In genomic region chr7:114718861-114719260, GRCh38 we compare ENCODE assay signal across 18 cellular contexts.
DNase-seq lines count a peak whose midpoint lies in the region; ATAC-seq and TF ChIP-seq lines count a peak whose summit lies in the region.
"Had no signal": no experiment of that assay in that cellular context is flagged by ENCODE, and none has a peak within 500 bp of the region (broad histone marks: within the 10 kb centered on the region; RNA-seq: fewer than 3 reads in every experiment).

No MANE protein-coding gene starts in this region.

- 82% methylated on average over 3 of the region's 3 CpGs for WGBS in esophagus muscularis mucosa

- no peak overlapping the region for H3K4me3 ChIP-seq in esophagus muscularis mucosa
- H3K4me3 ChIP-seq: skin epidermis, transverse colon had no signal

- DNase-seq in GM13976 (ENCODE audit: low spot score) (peak; percentile 9), SK-N-DZ (ENCODE audit: low spot score) (no peak), NCI-H2081 (lab: John Stamatoyannopoulos, UW) (no peak), esophagus muscularis mucosa (ENCODE audit: extremely low spot score) (no peak)
- DNase-seq: activated CD8-positive, alpha-beta memory T cell treated with anti-CD3 and anti-CD28 coated beads, Interleukin-2, amount 50 U/mL, for 4 hours; C1 segment of cervical spinal cord; H9; naive B cell; NCI-H146; NCI-H345; RPMI8226; transverse colon had no signal

- no peaks in the 10 kb centered on the region for H3K27me3 ChIP-seq in esophagus muscularis mucosa
- H3K27me3 ChIP-seq: transverse colon had no signal

- H3K4me1 ChIP-seq in esophagus muscularis mucosa: no peaks in the 10 kb centered on the region
- H3K4me1 ChIP-seq: parathyroid adenoma, transverse colon had no signal

- ATAC-seq in GM18519 (IDR thresholded peaks at IDR 0.05; ENCODE audit: low FRiP score, unreplicated experiment): peak; percentile 77
- ATAC-seq in HG02623 (IDR thresholded peaks at IDR 0.05; ENCODE audit: unreplicated experiment): peak; percentile 50
- ATAC-seq in HG03442 (IDR thresholded peaks at IDR 0.05; ENCODE audit: unreplicated experiment): peak; percentile 85
- ATAC-seq: esophagus mucosa had no signal

- TF ChIP-seq POLR2A in esophagus muscularis mucosa (IDR thresholded peaks at IDR 0.05; ENCODE audit: low read depth): no peak

- no peak for TF ChIP-seq CTCF in GM13976 (IDR thresholded peaks at IDR 0.05; ENCODE audit: borderline replicate concordance, control extremely low read depth, extremely low read depth, insufficient read depth, missing control alignments)
- TF ChIP-seq CTCF in esophagus muscularis mucosa (IDR thresholded peaks at IDR 0.05): no peak

- no peak for TF ChIP-seq EP300 in esophagus muscularis mucosa (IDR thresholded peaks at IDR 0.05)

- H3K27ac ChIP-seq in esophagus muscularis mucosa (replicated peaks in 1 of 4): no peak overlapping the region
- H3K27ac ChIP-seq: parathyroid adenoma, skin epidermis, transverse colon had no signal

- no peaks in the 10 kb centered on the region for H3K9me3 ChIP-seq in esophagus muscularis mucosa
- H3K9me3 ChIP-seq: transverse colon had no signal

- intact Hi-C loops in esophagus muscularis mucosa (cut with DNase I): no loop called here

- in situ Hi-C loops in GM13976 (cut with MboI; ENCODE audit: low sequenced_read_pairs, unreplicated experiment): no loop called here

- no peaks in the 10 kb centered on the region for H3K36me3 ChIP-seq in esophagus muscularis mucosa
- H3K36me3 ChIP-seq: transverse colon had no signal
